Comparison of ENCODE assay signal across 8 cellular contexts in genomic region chr2:174487536-174488162, GRCh38. TPM values are rescaled to one million over a fixed set of nuclear protein-coding genes. Genes with fewer than 3 reads are reported as not detected.
DNase-seq lines count a peak whose midpoint lies in the region; ATAC-seq and TF ChIP-seq lines count a peak whose summit lies in the region.

No MANE protein-coding gene starts in this region.

- H3K4me3 ChIP-seq in HUES64 (ENCODE audit: low read length) (peak overlapping the region; percentile 86), coronary artery (peak overlapping the region; percentile 90)

- peaks cover 24% of the 10 kb centered on the region for H3K27me3 ChIP-seq in HUES64 (ENCODE audit: insufficient read depth, low read length)

- peak overlapping the region; percentile 53 for H3K27ac ChIP-seq in HUES64 (ENCODE audit: low read depth, low read length)
- H3K27ac ChIP-seq in coronary artery: peak overlapping the region; percentile 47 to 70

- ATAC-seq in GM19023 (IDR thresholded peaks at IDR 0.05; ENCODE audit: unreplicated experiment) (peak; percentile 20), natural killer cell (peak in 1 of 3 donors; percentile 18)

- H3K4me1 ChIP-seq in HUES64 (ENCODE audit: insufficient read depth, low read length): no peaks in the 10 kb centered on the region

- intact Hi-C loops in natural killer cell (cut with micrococcal nuclease): no loop called here

- DNase-seq in coronary artery (ENCODE audit: low spot score) (no peak), natural killer cell (no peak), anterior cingulate cortex (lab: John Stamatoyannopoulos, UW) (no peak), DMS153 treated with DMSO at 0.1 percent for 48 hours (lab: John Stamatoyannopoulos, UW; ENCODE audit: unreplicated experiment) (no peak), NCI-H510A (lab: John Stamatoyannopoulos, UW) (no peak)
- no peak for DNase-seq in central memory CD4-positive, alpha-beta T cell

- no peaks in the 10 kb centered on the region for H3K9me3 ChIP-seq in HUES64 (ENCODE audit: insufficient read depth, low read depth, low read length)

- peak overlapping the region; percentile 93 to 95 for H3K27ac Mint-ChIP-seq in natural killer cell

- H3K9ac ChIP-seq in HUES64 (ENCODE audit: low read depth, low read length): peak overlapping the region; percentile 77

- no peak for TF ChIP-seq CTCF in coronary artery (IDR thresholded peaks at IDR 0.05)
- no peak for TF ChIP-seq CTCF in natural killer cell (IDR thresholded peaks at IDR 0.05)

- H3K9me3 Mint-ChIP-seq in natural killer cell: no peaks in the 10 kb centered on the region

- H3K36me3 Mint-ChIP-seq in natural killer cell: no peaks in the 10 kb centered on the region

- peak overlapping the region; percentile 100 for H3K4me3 Mint-ChIP-seq in natural killer cell

- H3K4me1 Mint-ChIP-seq in natural killer cell: peaks cover 57 to 60% of the 10 kb centered on the region in 2 donors

- no peaks in the 10 kb centered on the region for H3K27me3 Mint-ChIP-seq in natural killer cell (ENCODE audit: low read depth in 2 of 2)

- 75% methylated on average over 12 of the region's 12 CpGs for WGBS in HUES64

- no peaks in the 10 kb centered on the region for H3K36me3 ChIP-seq in HUES64 (ENCODE audit: insufficient read depth, low read length)

RNA-seq across cellular contexts. Expression of gene GPR155, which starts 0.8 kb away (rescaled TPM):
- polyA plus RNA-seq in HUES64 (2013, experiment 1 of 2): 0.30 TPM
- polyA plus RNA-seq in HUES64 (2013, experiment 2 of 2): 0.32 TPM
- 10 to 100 TPM in 1 of 3 donors, 1 to 10 TPM in 2; 3.6 to 11.4 (median 4.4) TPM for total RNA-seq in natural killer cell
